8 cellular contexts compared by ENCODE assay signal in the genomic region with DNA sequence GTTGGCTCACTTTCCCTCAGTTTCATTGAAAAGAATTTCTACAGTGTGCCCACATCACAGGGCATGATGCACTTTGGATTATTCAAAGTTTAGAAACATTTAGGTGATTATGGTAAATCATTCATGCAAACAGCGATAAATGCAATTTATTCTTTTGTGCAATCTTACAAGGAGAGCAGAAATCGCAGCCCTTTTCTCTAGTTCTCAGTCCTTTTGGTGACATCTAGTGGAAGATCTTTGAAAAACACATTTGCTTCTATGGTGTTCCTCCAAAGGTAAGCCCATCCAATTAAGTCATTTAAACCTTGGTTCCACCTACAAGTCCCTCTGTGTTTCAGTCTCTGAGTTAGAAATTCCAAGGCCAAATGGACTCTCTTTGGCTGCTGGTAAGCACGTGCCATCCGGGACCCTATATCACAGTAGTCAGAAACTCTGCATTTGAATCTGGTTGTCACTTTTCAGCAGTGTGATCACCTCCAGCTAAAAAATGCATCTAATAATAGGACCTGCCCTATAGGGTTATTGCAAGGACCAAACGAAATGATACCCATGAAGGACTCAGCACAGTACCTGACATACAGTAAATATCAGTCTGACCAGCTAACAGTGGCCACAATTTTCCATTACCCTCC.
DNase-seq lines count a peak whose midpoint lies in the region; ATAC-seq and TF ChIP-seq lines count a peak whose summit lies in the region.

No MANE protein-coding gene starts in this region.

- H3K4me1 ChIP-seq in adrenal gland (replicated peaks in 1 of 2) (no peaks in the 10 kb centered on the region), transverse colon (peaks cover 0 to 3% (median 0%) of the 10 kb centered on the region in 4 donors)

- intact Hi-C loops in adrenal gland (cut with DNase I) (loop anchor here (10.0 kb wide), 2 partner anchors 118 to 418 kb away; no protein-coding TSS in a partner anchor), transverse colon (cut with DNase I; ENCODE audit: low total_unique reads) (loop anchor here (5.0 kb wide), 1 partner anchor 125 kb away; no protein-coding TSS in a partner anchor)

- 23 to 29% (median 26%) methylated on average over 5 of the region's 5 CpGs for WGBS in adrenal gland, 4 donors
- 4 to 29% methylated on average over 2 to 5 of the region's 5 CpGs for WGBS in transverse colon (ENCODE audit: low coverage in 1 of 2), 2 donors

- peaks cover 0 to 15% of the 10 kb centered on the region in 2 donors for H3K36me3 ChIP-seq in adrenal gland (replicated peaks in 1 of 2)
- H3K36me3 ChIP-seq in transverse colon, result peaks cover 0 to 6% (median 0%) of the 10 kb centered on the region in 4 donors

- H3K9me3 ChIP-seq in adrenal gland (replicated peaks in 1 of 3) (no peaks in the 10 kb centered on the region), transverse colon (no peaks in the 10 kb centered on the region)

- no peak for TF ChIP-seq POLR2A in adrenal gland (IDR thresholded peaks at IDR 0.05)
- TF ChIP-seq POLR2A in transverse colon (IDR thresholded peaks at IDR 0.05), result no peak

- peak; percentile 69 for DNase-seq in A172 (ENCODE audit: low spot score)
- peak; percentile 78 for DNase-seq in G401 (ENCODE audit: low spot score)
- DNase-seq in NCI-H1105 (lab: John Stamatoyannopoulos, UW), result peak; percentile 14
- no peak for DNase-seq in adrenal gland
- DNase-seq in iPS-NIHi11 (ENCODE audit: low spot score), result peak; percentile 84
- DNase-seq in transverse colon, result no peak

- H3K27ac ChIP-seq in adrenal gland, result no peak overlapping the region
- no peak overlapping the region for H3K27ac ChIP-seq in transverse colon

- no peak for ATAC-seq in GM21423 (IDR thresholded peaks at IDR 0.05; ENCODE audit: unreplicated experiment)
- ATAC-seq in GM19463 (IDR thresholded peaks at IDR 0.05; ENCODE audit: unreplicated experiment), result no peak

- H3K4me3 ChIP-seq in adrenal gland, result no peak overlapping the region
- no peak overlapping the region for H3K4me3 ChIP-seq in transverse colon

- in situ Hi-C loops in G401 (cut with HindIII; ENCODE audit: low sequenced_read_pairs) (no loop called here), transverse colon (cut with MboI; ENCODE audit: low pct_ligation_motif_present in 1 of 4, low pct_unique_long_range_greater_than_20kb in 1 of 4, low sequenced_read_pairs in 3 of 4) (no loop called here)

- peak; percentile 34 to 67 (median 62) for TF ChIP-seq CTCF in adrenal gland (IDR thresholded peaks at IDR 0.05)
- TF ChIP-seq CTCF in transverse colon (IDR thresholded peaks at IDR 0.05), result peak; percentile 42 to 57 (median 51)

- H3K27me3 ChIP-seq in adrenal gland (no peaks in the 10 kb centered on the region), transverse colon (no peaks in the 10 kb centered on the region)

- TF ChIP-seq EP300 in transverse colon (IDR thresholded peaks at IDR 0.05; ENCODE audit: low read depth), result no peak

Comparison
In these comparisons a context has a peak if more than half of its experiments do, and no peak if none do; other contexts are left out.
1. DNase-seq: peak in A172 (single experiment), G401 (single experiment), NCI-H1105 (single experiment) and iPS-NIHi11 (single experiment); none in adrenal gland (0 of 7) and transverse colon (single experiment).